ENCODE assay signal across 8 cellular contexts in the genomic region with DNA sequence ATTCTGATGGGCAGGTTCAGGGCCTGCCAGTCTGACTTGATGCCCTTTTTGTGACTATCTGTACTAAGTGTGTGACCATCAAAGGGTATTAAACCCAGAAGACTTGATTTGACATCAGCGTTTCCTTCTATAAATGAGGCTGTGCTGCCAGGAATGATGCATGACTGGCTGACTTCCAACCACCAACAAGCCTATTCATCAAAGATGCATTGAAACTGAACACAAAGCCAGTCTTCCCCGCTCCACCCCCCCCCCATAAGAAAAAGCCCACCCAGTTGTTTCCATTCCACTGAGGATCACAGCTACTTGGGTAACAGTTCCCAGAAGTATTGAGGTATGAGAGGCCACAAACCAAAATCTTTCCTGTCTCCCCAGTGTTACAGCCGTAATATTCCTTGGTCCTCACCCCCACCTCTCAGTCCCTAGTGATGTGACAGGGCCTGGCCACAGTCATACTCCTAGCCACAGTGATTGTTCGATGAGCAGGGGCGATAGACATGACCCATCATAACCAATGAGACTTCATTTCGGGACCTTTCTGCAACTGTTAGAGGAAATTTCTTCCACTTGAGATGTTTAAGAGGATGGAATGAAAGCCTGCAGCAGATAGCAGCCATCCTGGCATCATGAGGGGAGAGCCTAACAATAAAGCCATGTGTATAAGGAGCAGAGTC. TPM values are rescaled to one million over a fixed set of nuclear protein-coding genes. Genes with fewer than 3 reads are reported as not detected.
DNase-seq lines count a peak whose midpoint lies in the region; ATAC-seq and TF ChIP-seq lines count a peak whose summit lies in the region.

No MANE protein-coding gene starts in this region.

- no peaks in the 10 kb centered on the region for H3K9me3 ChIP-seq in T-helper 17 cell (ENCODE audit: control insufficient read depth, low read length, poor library complexity, severe bottlenecking)

- peaks cover 48% of the 10 kb centered on the region for H3K4me1 Mint-ChIP-seq in T-helper 17 cell

- H3K36me3 Mint-ChIP-seq in T-helper 17 cell (ENCODE audit: low read depth), result peaks cover 9% of the 10 kb centered on the region

- in situ Hi-C loops in G401 (cut with HindIII; ENCODE audit: low sequenced_read_pairs), result no loop called here

- no peak overlapping the region for H3K4me3 ChIP-seq in epithelial cell of esophagus (ENCODE audit: low read length)

- peak overlapping the region; percentile 70 for H3K27ac Mint-ChIP-seq in T-helper 17 cell

- DNase-seq in G401 (ENCODE audit: low spot score) (peak; percentile 56), T-helper 17 cell (no peak), epithelial cell of esophagus (ENCODE audit: low read depth) (peak; percentile 46), renal cortical epithelial cell (ENCODE audit: low read depth) (peak; percentile 47), NCI-H82 (lab: John Stamatoyannopoulos, UW) (no peak), DMS79 (lab: John Stamatoyannopoulos, UW) (no peak)

- ATAC-seq in T-helper 17 cell, result no peak
- ATAC-seq in HG03135 (IDR thresholded peaks at IDR 0.05; ENCODE audit: unreplicated experiment), result no peak
- no peak for ATAC-seq in HG02610 (IDR thresholded peaks at IDR 0.05; ENCODE audit: unreplicated experiment)

- peak overlapping the region; percentile 5 for H3K4me3 Mint-ChIP-seq in T-helper 17 cell

- no peak for TF ChIP-seq CTCF in epithelial cell of esophagus (IDR thresholded peaks at IDR 0.05; ENCODE audit: insufficient read depth, low read depth, low read length, missing control alignments)

- H3K27me3 Mint-ChIP-seq in T-helper 17 cell, result no peaks in the 10 kb centered on the region

RNA-seq across cellular contexts. Expression of a gene that starts 22.6 kb away (rescaled TPM):
- 5.1 and 5.6 TPM in 2 replicates for total RNA-seq in G401 (2014; rRNA removed; shearing (Covaris generic))
- total RNA-seq in T-helper 17 cell, result 10 to 100 TPM; 50.7 to 78.4 TPM
- total RNA-seq in renal cortical epithelial cell, result 7.7 and 12.9 TPM in 2 replicates

Comparison
In these comparisons a context has a peak if more than half of its experiments do, and no peak if none do; other contexts are left out.
1. DNase-seq: peak in G401 (single experiment), epithelial cell of esophagus (single experiment) and renal cortical epithelial cell (single experiment); none in T-helper 17 cell (0 of 3), NCI-H82 (single experiment) and DMS79 (single experiment).